ENCODE assay signal across 25 cellular contexts in genomic region chr20:6071162-6071695, GRCh38. TPM values are rescaled to one million over a fixed set of nuclear protein-coding genes. Genes with fewer than 3 reads are reported as not detected.
"Had no signal": no experiment of that assay in that cellular context is flagged by ENCODE, and none has a peak within 500 bp of the region (broad histone marks: within the 10 kb centered on the region; RNA-seq: fewer than 3 reads in every experiment).

No MANE protein-coding gene starts in this region.

- H3K36me3 ChIP-seq: breast epithelium, gastroesophageal sphincter, sigmoid colon had no signal

- H3K27me3 ChIP-seq: breast epithelium, gastroesophageal sphincter, sigmoid colon, testis had no signal

- H3K4me1 ChIP-seq: breast epithelium, testis had no signal

- H3K4me1 Mint-ChIP-seq: activated CD4-positive, alpha-beta T cell treated with anti-CD3 and anti-CD28 coated beads, Interleukin-2, amount 10 ng/mL, durations not matched to agents 24 days and 14 days; naive B cell; stimulated activated memory B cell treated with anti-CD40 and anti-IgM and Interleukin-4, amounts not matched to agents 10 μg/mL and 1 μg/mL and 100 μg/mL, for 72 hours had no signal

- H3K4me3 ChIP-seq: breast epithelium, coronary artery, gastroesophageal sphincter, sigmoid colon, smooth muscle cell, testis had no signal

- H3K27me3 Mint-ChIP-seq: type B pancreatic cell had no signal

- H3K9me3 Mint-ChIP-seq: activated CD4-positive, alpha-beta memory T cell treated with anti-CD3 and anti-CD28 coated beads, Interleukin-2, amount 10 ng/mL, durations not matched to agents 7 days and 5 days; activated CD4-positive, alpha-beta T cell treated with anti-CD3 and anti-CD28 coated beads, Interleukin-2, amount 10 ng/mL, durations not matched to agents 24 days and 14 days; activated T-helper 1 cell treated with anti-CD3 and anti-CD28 coated beads, Interleukin-12 subunit alpha, Interleukin-12 subunit beta, Interleukin-2, Interleukin-4 antibody, amounts not matched to agents 30 ng/mL and 10 ng/mL and 1 ng/mL, durations not matched to agents 14 hours and 24 hours and 36 hours; naive B cell; neural crest cell; stimulated activated memory B cell treated with anti-CD40 and anti-IgM and Interleukin-4, amounts not matched to agents 10 μg/mL and 1 μg/mL and 100 μg/mL, for 72 hours; type B pancreatic cell had no signal

- ATAC-seq: gastroesophageal sphincter; left cardiac atrium; stimulated activated memory B cell treated with anti-CD40 and anti-IgM and Interleukin-4, amounts not matched to agents 10 μg/mL and 1 μg/mL and 100 μg/mL, for 72 hours; T-helper 17 cell had no signal

- DNase-seq: activated CD4-positive, alpha-beta memory T cell treated with anti-CD3 and anti-CD28 coated beads, Interleukin-2, amount 10 ng/mL, durations not matched to agents 7 days and 5 days; activated CD4-positive, alpha-beta T cell treated with anti-CD3 and anti-CD28 coated beads, Interleukin-2, amount 10 ng/mL, durations not matched to agents 24 days and 14 days; activated gamma-delta T cell; activated naive CD4-positive, alpha-beta T cell treated with anti-CD3 and anti-CD28 coated beads, Interleukin-2, amount 50 U/mL, for 16 hours; aorta; head of caudate nucleus; hypothalamus; left cardiac atrium; mesendoderm; naive B cell; occipital lobe; sigmoid colon; stimulated activated CD4-positive, alpha-beta T cell treated with anti-CD3 and anti-CD28 coated beads, Interleukin-15, amount 100 ng/mL, for 24 hours; SW 1271; T-helper 17 cell; testis had no signal

- H3K27ac ChIP-seq: breast epithelium, coronary artery, gastroesophageal sphincter, sigmoid colon, testis had no signal

- H3K4me3 Mint-ChIP-seq: activated CD4-positive, alpha-beta memory T cell treated with anti-CD3 and anti-CD28 coated beads, Interleukin-2, amount 10 ng/mL, durations not matched to agents 7 days and 5 days; activated CD4-positive, alpha-beta T cell treated with anti-CD3 and anti-CD28 coated beads, Interleukin-2, amount 10 ng/mL, durations not matched to agents 24 days and 14 days; activated T-helper 1 cell treated with anti-CD3 and anti-CD28 coated beads, Interleukin-12 subunit alpha, Interleukin-12 subunit beta, Interleukin-2, Interleukin-4 antibody, amounts not matched to agents 30 ng/mL and 10 ng/mL and 1 ng/mL, durations not matched to agents 14 hours and 24 hours and 36 hours; naive B cell; neural crest cell; stimulated activated memory B cell treated with anti-CD40 and anti-IgM and Interleukin-4, amounts not matched to agents 10 μg/mL and 1 μg/mL and 100 μg/mL, for 72 hours; T-helper 17 cell; type B pancreatic cell had no signal

- H3K36me3 Mint-ChIP-seq: naive B cell; stimulated activated memory B cell treated with anti-CD40 and anti-IgM and Interleukin-4, amounts not matched to agents 10 μg/mL and 1 μg/mL and 100 μg/mL, for 72 hours; type B pancreatic cell had no signal

- H3K9me3 ChIP-seq: breast epithelium, gastroesophageal sphincter, sigmoid colon, testis had no signal

- H3K27ac Mint-ChIP-seq: activated CD4-positive, alpha-beta memory T cell treated with anti-CD3 and anti-CD28 coated beads, Interleukin-2, amount 10 ng/mL, durations not matched to agents 7 days and 5 days; activated CD4-positive, alpha-beta T cell treated with anti-CD3 and anti-CD28 coated beads, Interleukin-2, amount 10 ng/mL, durations not matched to agents 24 days and 14 days; activated T-helper 1 cell treated with anti-CD3 and anti-CD28 coated beads, Interleukin-12 subunit alpha, Interleukin-12 subunit beta, Interleukin-2, Interleukin-4 antibody, amounts not matched to agents 30 ng/mL and 10 ng/mL and 1 ng/mL, durations not matched to agents 14 hours and 24 hours and 36 hours; naive B cell; stimulated activated memory B cell treated with anti-CD40 and anti-IgM and Interleukin-4, amounts not matched to agents 10 μg/mL and 1 μg/mL and 100 μg/mL, for 72 hours; T-helper 17 cell; type B pancreatic cell had no signal

RNA-seq across cellular contexts. Expression of gene LRRN4, which starts 17.4 kb away (rescaled TPM):
- total RNA-seq: activated CD4-positive, alpha-beta memory T cell treated with anti-CD3 and anti-CD28 coated beads, Interleukin-2, amount 10 ng/mL, durations not matched to agents 7 days and 5 days; activated CD4-positive, alpha-beta T cell treated with anti-CD3 and anti-CD28 coated beads, Interleukin-2, amount 10 ng/mL, durations not matched to agents 24 days and 14 days; activated T-helper 1 cell treated with anti-CD3 and anti-CD28 coated beads, Interleukin-12 subunit alpha, Interleukin-12 subunit beta, Interleukin-2, Interleukin-4 antibody, amounts not matched to agents 30 ng/mL and 10 ng/mL and 1 ng/mL, durations not matched to agents 14 hours and 24 hours and 36 hours; gastroesophageal sphincter; lower leg skin; neural crest cell; occipital lobe; T-helper 17 cell had no signal
- polyA plus RNA-seq: aorta had no signal

RNA-seq across cellular contexts. Expression of gene FERMT1, which starts 51.6 kb away (rescaled TPM):
- total RNA-seq: activated CD4-positive, alpha-beta memory T cell treated with anti-CD3 and anti-CD28 coated beads, Interleukin-2, amount 10 ng/mL, durations not matched to agents 7 days and 5 days had no signal
